In genomic region chrX:39518451-39519212, GRCh38 we compare ENCODE assay signal across 12 cellular contexts.
DNase-seq lines count a peak whose midpoint lies in the region; ATAC-seq and TF ChIP-seq lines count a peak whose summit lies in the region.
"Had no signal": no experiment of that assay in that cellular context is flagged by ENCODE, and none has a peak within 500 bp of the region (broad histone marks: within the 10 kb centered on the region; RNA-seq: fewer than 3 reads in every experiment).

No MANE protein-coding gene starts in this region.

- peak overlapping the region; percentile 29 for H3K9ac ChIP-seq in mesendoderm (ENCODE audit: low read length)

- no peak overlapping the region for H3K23ac ChIP-seq in mesendoderm (ENCODE audit: low read length)

- H2BK5ac ChIP-seq in mesendoderm (ENCODE audit: low read length), result peak overlapping the region; percentile 85

- H3K4me2 ChIP-seq in mesendoderm (ENCODE audit: low read length), result no peak overlapping the region

- H4K5ac ChIP-seq in mesendoderm (ENCODE audit: low read length), result no peak overlapping the region

- H3K27me3 Mint-ChIP-seq in chondrocyte (ENCODE audit: low read depth), result no peaks in the 10 kb centered on the region
- no peaks in the 10 kb centered on the region for H3K27me3 Mint-ChIP-seq in activated T-cell treated with anti-CD3 and anti-CD28 coated beads, Interleukin-2, amount 50 U/mL, for 4 hours (ENCODE audit: low read depth)
- peaks cover 0 to 1% (median 0%) of the 10 kb centered on the region in 5 donors for H3K27me3 Mint-ChIP-seq in naive thymus-derived CD8-positive, alpha-beta T cell

- H2BK15ac ChIP-seq in mesendoderm (replicated peaks; ENCODE audit: low read depth), result no peak overlapping the region

- no peak overlapping the region for H2AK5ac ChIP-seq in mesendoderm (ENCODE audit: low read length)

- H3K4me3 Mint-ChIP-seq in chondrocyte (ENCODE audit: unreplicated experiment), result no peak overlapping the region
- no peak overlapping the region for H3K4me3 Mint-ChIP-seq in activated T-cell treated with anti-CD3 and anti-CD28 coated beads, Interleukin-2, amount 50 U/mL, for 4 hours
- no peak overlapping the region for H3K4me3 Mint-ChIP-seq in naive thymus-derived CD8-positive, alpha-beta T cell

- DNase-seq in DMS79 treated with DMSO at 0.1 percent for 48 hours (lab: John Stamatoyannopoulos, UW), result peak; percentile 20
- no peak for DNase-seq in DMS79 (lab: John Stamatoyannopoulos, UW)
- no peak for DNase-seq in chondrocyte (ENCODE audit: low spot score)
- DNase-seq in mesendoderm, result no peak
- DNase-seq in substantia nigra (lab: John Stamatoyannopoulos, UW), result peak in 26 of 49 donors; percentile 1 to 42 (median 8)
- no peak for DNase-seq in activated T-cell treated with anti-CD3 and anti-CD28 coated beads, Interleukin-2, amount 50 U/mL, for 4 hours
- no peak for DNase-seq in stimulated activated CD4-positive, alpha-beta T cell treated with anti-CD3 and anti-CD28 coated beads, Interleukin-15, amount 100 ng/mL, for 24 hours
- DNase-seq in naive thymus-derived CD8-positive, alpha-beta T cell, result no peak
- DNase-seq: 8988T; activated CD4-positive, alpha-beta T cell treated with anti-CD3 and anti-CD28 coated beads for 4 hours; DND-41; trophoblast cell had no signal

- H3K27me3 ChIP-seq in mesendoderm (ENCODE audit: insufficient read depth, low read length, poor library complexity), result no peaks in the 10 kb centered on the region

- no peak overlapping the region for H2BK120ac ChIP-seq in mesendoderm (ENCODE audit: low read depth, low read length)

- H3K27ac Mint-ChIP-seq in chondrocyte (ENCODE audit: unreplicated experiment), result peak overlapping the region; percentile 74
- no peak overlapping the region for H3K27ac Mint-ChIP-seq in naive thymus-derived CD8-positive, alpha-beta T cell

- no peak overlapping the region for H3K4me3 ChIP-seq in mesendoderm (ENCODE audit: low read length)

- H3K4me1 ChIP-seq in mesendoderm (ENCODE audit: control insufficient read depth, low read depth, low read length), result no peaks in the 10 kb centered on the region

- peak overlapping the region; percentile 32 for H3K18ac ChIP-seq in mesendoderm (ENCODE audit: low read length)

- no CpG with 5 or more reads among the region's 29 CpGs for WGBS in mesendoderm (ENCODE audit: extremely low coverage, insufficient coverage, low lambda C conversion rate)

- no peak overlapping the region for H4K8ac ChIP-seq in mesendoderm (ENCODE audit: low read depth, low read length)

- POLR2A ChIA-PET in naive thymus-derived CD8-positive, alpha-beta T cell (lab: Charles Lee), result no interaction called here

- no peak for ATAC-seq in activated T-cell treated with anti-CD3 and anti-CD28 coated beads, Interleukin-2, amount 50 U/mL, for 4 hours
- ATAC-seq in naive thymus-derived CD8-positive, alpha-beta T cell, result no peak

- peak overlapping the region; percentile 51 for H3K27ac ChIP-seq in mesendoderm (ENCODE audit: low read depth, low read length)
- no peak overlapping the region for H3K27ac ChIP-seq in substantia nigra (ENCODE audit: low read depth, low read length, poor library complexity, severe bottlenecking)

- H3K36me3 Mint-ChIP-seq in chondrocyte (ENCODE audit: low read depth), result no peaks in the 10 kb centered on the region
- no peaks in the 10 kb centered on the region for H3K36me3 Mint-ChIP-seq in activated T-cell treated with anti-CD3 and anti-CD28 coated beads, Interleukin-2, amount 50 U/mL, for 4 hours (ENCODE audit: insufficient read depth)
- peaks cover 0 to 3% (median 0%) of the 10 kb centered on the region in 3 donors for H3K36me3 Mint-ChIP-seq in naive thymus-derived CD8-positive, alpha-beta T cell

- no peaks in the 10 kb centered on the region for H3K79me2 ChIP-seq in mesendoderm (ENCODE audit: control insufficient read depth, insufficient read depth, low read length)

- peaks cover 25% of the 10 kb centered on the region for H3K4me1 Mint-ChIP-seq in chondrocyte (ENCODE audit: low read depth)
- no peaks in the 10 kb centered on the region for H3K4me1 Mint-ChIP-seq in activated T-cell treated with anti-CD3 and anti-CD28 coated beads, Interleukin-2, amount 50 U/mL, for 4 hours (ENCODE audit: low read depth)
- H3K4me1 Mint-ChIP-seq in naive thymus-derived CD8-positive, alpha-beta T cell, result no peaks in the 10 kb centered on the region

- peaks cover 14% of the 10 kb centered on the region for H3K9me3 Mint-ChIP-seq in chondrocyte (ENCODE audit: low read depth)
- no peaks in the 10 kb centered on the region for H3K9me3 Mint-ChIP-seq in activated T-cell treated with anti-CD3 and anti-CD28 coated beads, Interleukin-2, amount 50 U/mL, for 4 hours
- H3K9me3 Mint-ChIP-seq in naive thymus-derived CD8-positive, alpha-beta T cell, result peaks cover 0 to 4% (median 0%) of the 10 kb centered on the region in 9 donors

- no peaks in the 10 kb centered on the region for H3K79me1 ChIP-seq in mesendoderm (ENCODE audit: low read length)

- no peak overlapping the region for H3K4ac ChIP-seq in mesendoderm (ENCODE audit: low read depth, low read length)

- no peak for TF ChIP-seq CTCF in chondrocyte (IDR thresholded peaks at IDR 0.05)

- H3K56ac ChIP-seq in mesendoderm (ENCODE audit: low read length), result peak overlapping the region; percentile 76

- H3K36me3 ChIP-seq in mesendoderm (ENCODE audit: control insufficient read depth, insufficient read depth, low read length), result no peaks in the 10 kb centered on the region

Comparison
In these comparisons a context has a peak if more than half of its experiments do, and no peak if none do; other contexts are left out.
1. DNase-seq: peak in DMS79 treated with DMSO at 0.1 percent for 48 hours (single experiment) and substantia nigra (26 of 49); none in DMS79 (single experiment), chondrocyte (single experiment), mesendoderm (single experiment), activated T-cell treated with anti-CD3 and anti-CD28 coated beads, Interleukin-2, amount 50 U/mL, for 4 hours (single experiment), stimulated activated CD4-positive, alpha-beta T cell treated with anti-CD3 and anti-CD28 coated beads, Interleukin-15, amount 100 ng/mL, for 24 hours (single experiment) and naive thymus-derived CD8-positive, alpha-beta T cell (0 of 10).